Comparison of ENCODE assay signal across 15 cellular contexts in genomic region chr12:74747305-74747704, GRCh38.
DNase-seq lines count a peak whose midpoint lies in the region; FAIRE-seq and TF ChIP-seq lines count a peak whose summit lies in the region.
"Had no signal": no experiment of that assay in that cellular context is flagged by ENCODE, and none has a peak within 500 bp of the region (broad histone marks: within the 10 kb centered on the region; RNA-seq: fewer than 3 reads in every experiment).

No MANE protein-coding gene starts in this region.

- DNase-seq in DMS53 (lab: John Stamatoyannopoulos, UW) (peak; percentile 57), M059J (ENCODE audit: low read depth) (peak; percentile 3), astrocyte of the spinal cord (ENCODE audit: low read depth, low spot score) (peak; percentile 70), NCI-H2107 treated with DMSO at 0.1 percent for 48 hours (lab: John Stamatoyannopoulos, UW; ENCODE audit: unreplicated experiment) (no peak), NCI-H1930 (lab: John Stamatoyannopoulos, UW) (no peak), small intestine (no peak)
- no peak for DNase-seq in stimulated activated CD4-positive, alpha-beta T cell treated with anti-CD3 and anti-CD28 coated beads, Interleukin-2, amount 100 ng/mL, for 24 hours
- DNase-seq: activated CD4-positive, alpha-beta T cell treated with anti-CD3 and anti-CD28 coated beads, Interleukin-2, amount 50 U/mL, for 4 hours; activated naive CD8-positive, alpha-beta T cell treated with anti-CD3 and anti-CD28 coated beads, Interleukin-2, amount 50 U/mL, for 24 hours; DND-41; GOT3 had no signal

- H3K4me3 Mint-ChIP-seq in nephron: no peak overlapping the region
- H3K4me3 Mint-ChIP-seq: activated naive CD8-positive, alpha-beta T cell treated with anti-CD3 and anti-CD28 coated beads, Interleukin-2, amount 50 U/mL, for 24 hours; stimulated activated memory B cell treated with anti-CD40 and anti-IgM and Interleukin-4, amounts not matched to agents 10 μg/mL and 1 μg/mL and 100 μg/mL, for 72 hours had no signal

- no peaks in the 10 kb centered on the region for H3K27me3 Mint-ChIP-seq in nephron (ENCODE audit: low read depth)
- H3K27me3 Mint-ChIP-seq: activated naive CD8-positive, alpha-beta T cell treated with anti-CD3 and anti-CD28 coated beads, Interleukin-2, amount 50 U/mL, for 24 hours; stimulated activated memory B cell treated with anti-CD40 and anti-IgM and Interleukin-4, amounts not matched to agents 10 μg/mL and 1 μg/mL and 100 μg/mL, for 72 hours had no signal

- no peaks in the 10 kb centered on the region for H3K36me3 Mint-ChIP-seq in nephron (ENCODE audit: low read depth)
- H3K36me3 Mint-ChIP-seq: stimulated activated memory B cell treated with anti-CD40 and anti-IgM and Interleukin-4, amounts not matched to agents 10 μg/mL and 1 μg/mL and 100 μg/mL, for 72 hours had no signal

- H3K9me3 Mint-ChIP-seq in nephron: no peaks in the 10 kb centered on the region
- H3K9me3 Mint-ChIP-seq: activated naive CD8-positive, alpha-beta T cell treated with anti-CD3 and anti-CD28 coated beads, Interleukin-2, amount 50 U/mL, for 24 hours had no signal

- H3K27ac ChIP-seq in small intestine (ENCODE audit: low read depth in 1 of 2, low read length in 1 of 2): no peak overlapping the region
- H3K27ac ChIP-seq: SJSA1 had no signal

- H3K4me3 ChIP-seq in astrocyte of the spinal cord (ENCODE audit: low read depth, low read length): no peak overlapping the region
- no peak overlapping the region for H3K4me3 ChIP-seq in small intestine (ENCODE audit: low read depth in 1 of 2, low read length in 2 of 2)
- H3K4me3 ChIP-seq: lung, SJSA1 had no signal

- no peak for FAIRE-seq in small intestine (lab: Jason Lieb, UNC)

- in situ Hi-C loops in astrocyte of the spinal cord (cut with HindIII; ENCODE audit: low sequenced_read_pairs): no loop called here

- H3K27me3 ChIP-seq in small intestine (ENCODE audit: control insufficient read depth in 2 of 2, insufficient read depth in 2 of 2, low read length in 2 of 2): no peaks in the 10 kb centered on the region
- H3K27me3 ChIP-seq: SJSA1 had no signal

- H3K36me3 ChIP-seq in small intestine (ENCODE audit: control insufficient read depth in 2 of 2, insufficient read depth in 2 of 2, low read length in 2 of 2): no peaks in the 10 kb centered on the region
- H3K36me3 ChIP-seq: SJSA1 had no signal

- H3K4me1 Mint-ChIP-seq in nephron: no peaks in the 10 kb centered on the region
- H3K4me1 Mint-ChIP-seq: activated naive CD8-positive, alpha-beta T cell treated with anti-CD3 and anti-CD28 coated beads, Interleukin-2, amount 50 U/mL, for 24 hours; stimulated activated memory B cell treated with anti-CD40 and anti-IgM and Interleukin-4, amounts not matched to agents 10 μg/mL and 1 μg/mL and 100 μg/mL, for 72 hours had no signal

- no peaks in the 10 kb centered on the region for H3K9me3 ChIP-seq in small intestine (ENCODE audit: control insufficient read depth, low read depth)
- H3K9me3 ChIP-seq: SJSA1 had no signal

- peak; percentile 54 for TF ChIP-seq CTCF in astrocyte of the spinal cord (IDR thresholded peaks at IDR 0.05; ENCODE audit: low read depth, low read length)
- peak; percentile 38 to 59 (median 48) for TF ChIP-seq CTCF in nephron (IDR thresholded peaks at IDR 0.05; ENCODE audit: unreplicated experiment in 3 of 3)

- no peak overlapping the region for H3K27ac Mint-ChIP-seq in nephron
- H3K27ac Mint-ChIP-seq: activated naive CD8-positive, alpha-beta T cell treated with anti-CD3 and anti-CD28 coated beads, Interleukin-2, amount 50 U/mL, for 24 hours; stimulated activated memory B cell treated with anti-CD40 and anti-IgM and Interleukin-4, amounts not matched to agents 10 μg/mL and 1 μg/mL and 100 μg/mL, for 72 hours had no signal

- no peaks in the 10 kb centered on the region for H3K4me1 ChIP-seq in small intestine (ENCODE audit: control insufficient read depth in 2 of 2, insufficient read depth in 1 of 2, low read depth in 1 of 2, low read length in 1 of 2)
- H3K4me1 ChIP-seq: SJSA1 had no signal

Comparison
In these comparisons a context has a peak if more than half of its experiments do, and no peak if none do; other contexts are left out.
1. DNase-seq: peak in DMS53 (single experiment), M059J (single experiment) and astrocyte of the spinal cord (single experiment); none in NCI-H2107 treated with DMSO at 0.1 percent for 48 hours (single experiment), stimulated activated CD4-positive, alpha-beta T cell treated with anti-CD3 and anti-CD28 coated beads, Interleukin-2, amount 100 ng/mL, for 24 hours (0 of 2), NCI-H1930 (0 of 2) and small intestine (single experiment).